Comparison of ENCODE assay signal across 2 cellular contexts in the genomic region with DNA sequence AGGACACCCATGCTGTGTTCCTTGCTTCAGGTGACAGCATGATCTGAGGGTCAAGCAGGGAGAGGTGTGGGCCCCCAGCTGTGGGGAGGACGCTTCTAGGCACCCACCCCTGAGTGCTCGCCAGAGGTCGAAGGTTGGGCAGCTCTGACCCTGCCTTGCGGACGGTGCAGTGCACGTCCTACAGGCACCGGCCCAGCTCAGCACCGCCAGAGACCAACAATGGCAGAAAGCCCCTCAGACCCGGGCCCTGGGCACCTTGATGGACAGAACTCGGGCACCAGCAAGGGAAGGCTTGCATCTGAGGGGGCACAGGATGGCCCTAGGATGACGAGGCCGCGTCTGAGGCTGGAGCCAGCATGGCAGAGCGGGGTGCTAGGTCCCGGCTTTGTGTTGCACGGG.
TF ChIP-seq lines count a peak whose summit lies in the region.

No MANE protein-coding gene starts in this region.

TF ChIP-seq in K562, 482 proteins besides CTCF, POLR2A, EP300 and RAD21:
- TF ChIP-seq ZC3H8 (IDR thresholded peaks at IDR 0.05) = no peak
- peak; percentile 39; the same call in 1 of the 2 replicates for TF ChIP-seq POLR2G (IDR thresholded peaks at IDR 0.05; ENCODE audit: low read depth, low read length)
- no peak for TF ChIP-seq MAFK (IDR thresholded peaks at IDR 0.05; ENCODE audit: low read length)
- TF ChIP-seq RBFOX2 (IDR thresholded peaks at IDR 0.05; ENCODE audit: low read depth, low read length) = peak; percentile 31; the same call in 1 of the 2 replicates
TF ChIP-seq in K562: peak in this region for 2.

TF ChIP-seq in HepG2, 621 proteins besides CTCF, POLR2A, EP300 and RAD21:
- no peak for TF ChIP-seq ZFP90 (CRISPR knock-in tag; IDR thresholded peaks at IDR 0.05; ENCODE audit: borderline replicate concordance)
- TF ChIP-seq RBM22 (optimal IDR thresholded peaks at IDR 0.05; ENCODE audit: low read length) = peak; percentile 50
- no peak for TF ChIP-seq XBP1 (CRISPR knock-in tag; IDR thresholded peaks at IDR 0.05)
- TF ChIP-seq, protein P1, sequence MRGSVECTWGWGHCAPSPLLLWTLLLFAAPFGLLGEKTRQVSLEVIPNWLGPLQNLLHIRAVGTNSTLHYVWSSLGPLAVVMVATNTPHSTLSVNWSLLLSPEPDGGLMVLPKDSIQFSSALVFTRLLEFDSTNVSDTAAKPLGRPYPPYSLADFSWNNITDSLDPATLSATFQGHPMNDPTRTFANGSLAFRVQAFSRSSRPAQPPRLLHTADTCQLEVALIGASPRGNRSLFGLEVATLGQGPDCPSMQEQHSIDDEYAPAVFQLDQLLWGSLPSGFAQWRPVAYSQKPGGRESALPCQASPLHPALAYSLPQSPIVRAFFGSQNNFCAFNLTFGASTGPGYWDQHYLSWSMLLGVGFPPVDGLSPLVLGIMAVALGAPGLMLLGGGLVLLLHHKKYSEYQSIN (CRISPR knock-in tag; IDR thresholded peaks at IDR 0.05; ENCODE audit: borderline replicate concordance) = no peak
- TF ChIP-seq HNRNPL (IDR thresholded peaks at IDR 0.05; ENCODE audit: low read depth, low read length) = 0 out of 2 replicates have a peak, but pooled peaks have one; percentile 5
- TF ChIP-seq, protein P2, sequence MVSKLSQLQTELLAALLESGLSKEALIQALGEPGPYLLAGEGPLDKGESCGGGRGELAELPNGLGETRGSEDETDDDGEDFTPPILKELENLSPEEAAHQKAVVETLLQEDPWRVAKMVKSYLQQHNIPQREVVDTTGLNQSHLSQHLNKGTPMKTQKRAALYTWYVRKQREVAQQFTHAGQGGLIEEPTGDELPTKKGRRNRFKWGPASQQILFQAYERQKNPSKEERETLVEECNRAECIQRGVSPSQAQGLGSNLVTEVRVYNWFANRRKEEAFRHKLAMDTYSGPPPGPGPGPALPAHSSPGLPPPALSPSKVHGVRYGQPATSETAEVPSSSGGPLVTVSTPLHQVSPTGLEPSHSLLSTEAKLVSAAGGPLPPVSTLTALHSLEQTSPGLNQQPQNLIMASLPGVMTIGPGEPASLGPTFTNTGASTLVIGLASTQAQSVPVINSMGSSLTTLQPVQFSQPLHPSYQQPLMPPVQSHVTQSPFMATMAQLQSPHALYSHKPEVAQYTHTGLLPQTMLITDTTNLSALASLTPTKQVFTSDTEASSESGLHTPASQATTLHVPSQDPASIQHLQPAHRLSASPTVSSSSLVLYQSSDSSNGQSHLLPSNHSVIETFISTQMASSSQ (IDR thresholded peaks at IDR 0.05; ENCODE audit: low read depth) = no peak
- TF ChIP-seq, protein P2 (CRISPR knock-in tag; IDR thresholded peaks at IDR 0.05; ENCODE audit: borderline replicate concordance) = no peak
